In genomic region chr16:47565454-47565853, GRCh38 we compare ENCODE assay signal across 9 cellular contexts.
DNase-seq lines count a peak whose midpoint lies in the region; ATAC-seq lines count a peak whose summit lies in the region.
"Had no signal": no experiment of that assay in that cellular context is flagged by ENCODE, and none has a peak within 500 bp of the region (broad histone marks: within the 10 kb centered on the region; RNA-seq: fewer than 3 reads in every experiment).

No MANE protein-coding gene starts in this region.

- DNase-seq in GM04503 (ENCODE audit: low read depth) = peak; percentile 45
- peak; percentile 88 for DNase-seq in RPMI7951 (ENCODE audit: low read depth)
- DNase-seq in effector CD4-positive, alpha-beta T cell = peak; percentile 3
- no peak for DNase-seq in natural killer cell treated with Interleukin-12 subunit alpha and Interleukin-12 subunit beta and Interleukin-15 and Interleukin-18, amount 100 ng/mL, for 72 hours (ENCODE audit: low spot score)
- no peak for DNase-seq in NCI-H1105 treated with DMSO at 0.1 percent for 48 hours (lab: John Stamatoyannopoulos, UW)
- no peak for DNase-seq in NCI-H2107 treated with DMSO at 0.1 percent for 48 hours (lab: John Stamatoyannopoulos, UW; ENCODE audit: unreplicated experiment)
- no peak for DNase-seq in NCI-H2171 (lab: John Stamatoyannopoulos, UW)
- DNase-seq: NCI-H526 had no signal

- H3K4me3 Mint-ChIP-seq in natural killer cell treated with Interleukin-12 subunit alpha and Interleukin-12 subunit beta and Interleukin-15 and Interleukin-18, amount 100 ng/mL, for 72 hours = peak overlapping the region; percentile 58

- H3K27me3 Mint-ChIP-seq in natural killer cell treated with Interleukin-12 subunit alpha and Interleukin-12 subunit beta and Interleukin-15 and Interleukin-18, amount 100 ng/mL, for 72 hours = no peaks in the 10 kb centered on the region

- H3K36me3 Mint-ChIP-seq in natural killer cell treated with Interleukin-12 subunit alpha and Interleukin-12 subunit beta and Interleukin-15 and Interleukin-18, amount 100 ng/mL, for 72 hours = peaks cover 38% of the 10 kb centered on the region

- peak in 1 of 2 donors; percentile 38 for ATAC-seq in natural killer cell treated with Interleukin-12 subunit alpha and Interleukin-12 subunit beta and Interleukin-15 and Interleukin-18, amount 100 ng/mL, for 72 hours
- no peak for ATAC-seq in HG03196 (IDR thresholded peaks at IDR 0.05; ENCODE audit: unreplicated experiment)

- H3K27ac Mint-ChIP-seq in natural killer cell treated with Interleukin-12 subunit alpha and Interleukin-12 subunit beta and Interleukin-15 and Interleukin-18, amount 100 ng/mL, for 72 hours = peak overlapping the region in 1 of 2 donors; percentile 58

- peaks cover 14% of the 10 kb centered on the region for H3K9me3 Mint-ChIP-seq in natural killer cell treated with Interleukin-12 subunit alpha and Interleukin-12 subunit beta and Interleukin-15 and Interleukin-18, amount 100 ng/mL, for 72 hours

- peaks cover 35 to 59% of the 10 kb centered on the region in 2 donors for H3K4me1 Mint-ChIP-seq in natural killer cell treated with Interleukin-12 subunit alpha and Interleukin-12 subunit beta and Interleukin-15 and Interleukin-18, amount 100 ng/mL, for 72 hours (ENCODE audit: low read depth in 2 of 2)

Comparison
In these comparisons a context has a peak if more than half of its experiments do, and no peak if none do; other contexts are left out.
1. DNase-seq: peak in GM04503 (single experiment), RPMI7951 (single experiment) and effector CD4-positive, alpha-beta T cell (single experiment); none in natural killer cell treated with Interleukin-12 subunit alpha and Interleukin-12 subunit beta and Interleukin-15 and Interleukin-18, amount 100 ng/mL, for 72 hours (single experiment), NCI-H1105 treated with DMSO at 0.1 percent for 48 hours (single experiment), NCI-H2107 treated with DMSO at 0.1 percent for 48 hours (single experiment) and NCI-H2171 (single experiment).